ENCODE assay signal across 8 cellular contexts in the genomic region with DNA sequence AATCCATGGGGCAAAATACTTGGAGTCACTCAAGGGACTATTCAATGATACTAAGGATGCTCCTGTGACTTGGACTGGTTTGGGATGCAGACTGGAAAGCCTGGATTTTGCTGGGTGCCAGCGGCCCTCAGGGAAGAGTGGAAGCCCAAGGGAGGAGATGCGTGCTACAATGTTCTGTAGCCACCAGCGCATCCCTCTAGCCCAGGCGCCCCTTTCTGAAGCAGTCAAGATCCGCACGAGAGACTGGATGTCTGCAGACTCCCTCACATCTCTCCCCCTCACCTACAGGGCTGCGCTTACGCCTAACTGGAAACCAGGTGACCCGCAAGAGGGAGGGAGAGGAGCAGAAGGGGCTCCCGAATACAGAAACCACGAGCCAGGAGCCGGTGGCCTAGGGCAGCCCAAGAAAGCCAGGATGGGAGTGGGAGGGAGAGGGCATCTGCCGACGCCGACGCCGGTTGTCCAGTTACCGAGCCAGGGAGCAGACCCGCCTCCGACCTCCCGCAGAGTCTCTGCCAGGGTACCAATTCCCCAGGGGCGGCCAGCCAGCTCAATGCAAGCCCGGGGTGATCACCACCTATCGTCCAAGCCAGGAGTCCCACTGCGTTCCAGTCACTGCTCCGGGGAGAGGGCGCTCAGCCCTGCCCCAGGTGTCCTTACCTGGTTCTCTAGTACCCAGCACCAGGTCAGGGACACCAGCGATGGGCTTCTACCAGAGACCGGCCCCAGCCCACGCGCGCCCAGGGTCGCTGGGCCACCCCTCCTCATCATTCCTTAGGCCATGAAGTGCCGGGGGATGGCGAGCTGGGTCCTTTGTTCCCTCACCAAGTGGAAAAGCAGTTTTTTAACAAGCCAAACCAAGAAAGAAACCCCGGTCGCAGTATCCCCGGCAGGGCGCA. TPM values are rescaled to one million over a fixed set of nuclear protein-coding genes. Genes with fewer than 3 reads are reported as not detected.
DNase-seq lines count a peak whose midpoint lies in the region; ATAC-seq and TF ChIP-seq lines count a peak whose summit lies in the region.

No MANE protein-coding gene starts in this region.

- peak overlapping the region; percentile 52 to 84 for H3K9ac ChIP-seq in liver (ENCODE audit: low read depth in 1 of 2, low read length in 2 of 2)

- TF ChIP-seq CTCF in chondrocyte (IDR thresholded peaks at IDR 0.05) (peak; percentile 26), liver (IDR thresholded peaks at IDR 0.05; ENCODE audit: low read depth, low read length, missing input control) (no peak), tibial artery (IDR thresholded peaks at IDR 0.05) (no peak)

- no peaks in the 10 kb centered on the region for H3K9me3 Mint-ChIP-seq in chondrocyte (ENCODE audit: low read depth)

- TF ChIP-seq RAD21 in liver (IDR thresholded peaks at IDR 0.05): no peak

- no peaks in the 10 kb centered on the region for H3K27me3 Mint-ChIP-seq in chondrocyte (ENCODE audit: low read depth)

- intact Hi-C loops in tibial artery (cut with DNase I; ENCODE audit: low total_unique reads): no loop called here

- peak overlapping the region; percentile 80 to 81 for H3K27ac ChIP-seq in liver (ENCODE audit: low read depth in 1 of 2, low read length in 2 of 2)
- peak overlapping the region; percentile 92 to 93 for H3K27ac ChIP-seq in tibial artery

- H3K36me3 Mint-ChIP-seq in chondrocyte (ENCODE audit: low read depth): peaks cover 23% of the 10 kb centered on the region

- H3K4me1 ChIP-seq in liver (ENCODE audit: control insufficient read depth in 4 of 4, insufficient read depth in 4 of 4, low read length in 3 of 4) (peaks cover 7 to 35% (median 18%) of the 10 kb centered on the region in 4 donors), tibial artery (peaks cover 0 to 51% (median 22%) of the 10 kb centered on the region in 4 donors)

- H3K9me3 ChIP-seq in liver (ENCODE audit: control insufficient read depth in 4 of 4, low read length in 3 of 4): no peaks in the 10 kb centered on the region
- no peaks in the 10 kb centered on the region for H3K9me3 ChIP-seq in tibial artery

- H3K27ac Mint-ChIP-seq in chondrocyte (ENCODE audit: unreplicated experiment): peak overlapping the region; percentile 89

- H3K4me3 Mint-ChIP-seq in chondrocyte (ENCODE audit: unreplicated experiment): peak overlapping the region; percentile 89

- peaks cover 59% of the 10 kb centered on the region for H3K4me1 Mint-ChIP-seq in chondrocyte (ENCODE audit: low read depth)

- WGBS in liver: 15% methylated on average over 39 of the region's 39 CpGs

- peak; percentile 45 for DNase-seq in DMS153 (lab: John Stamatoyannopoulos, UW)
- DNase-seq in NCI-H345 (lab: John Stamatoyannopoulos, UW): peak; percentile 73
- DNase-seq in chondrocyte (ENCODE audit: low spot score): peak; percentile 91
- peak; percentile 27 to 73 for DNase-seq in tibial artery
- DNase-seq in COLO829 (ENCODE audit: low spot score): no peak

- H3K27me3 ChIP-seq in liver (ENCODE audit: control insufficient read depth in 4 of 4, insufficient read depth in 4 of 4, low read length in 3 of 4) (no peaks in the 10 kb centered on the region), tibial artery (no peaks in the 10 kb centered on the region)

- ATAC-seq in GM19023 (IDR thresholded peaks at IDR 0.05; ENCODE audit: unreplicated experiment) (no peak), HG03460 (IDR thresholded peaks at IDR 0.05; ENCODE audit: unreplicated experiment) (no peak)

- H3K36me3 ChIP-seq in liver (ENCODE audit: control insufficient read depth in 4 of 4, insufficient read depth in 3 of 4, low read depth in 1 of 4, low read length in 3 of 4) (no peaks in the 10 kb centered on the region), tibial artery (peaks cover 0 to 4% (median 0%) of the 10 kb centered on the region in 3 donors)

- peak overlapping the region; percentile 77 to 97 (median 86) for H3K4me3 ChIP-seq in liver (ENCODE audit: low read depth in 1 of 3, low read length in 3 of 3)
- H3K4me3 ChIP-seq in tibial artery: peak overlapping the region; percentile 66 to 91

TF ChIP-seq in liver, 16 proteins besides CTCF, POLR2A, EP300 and RAD21:
- TF ChIP-seq TAF1 (conservative IDR thresholded peaks at IDR 0.05): no peak
- TF ChIP-seq, protein P1, sequence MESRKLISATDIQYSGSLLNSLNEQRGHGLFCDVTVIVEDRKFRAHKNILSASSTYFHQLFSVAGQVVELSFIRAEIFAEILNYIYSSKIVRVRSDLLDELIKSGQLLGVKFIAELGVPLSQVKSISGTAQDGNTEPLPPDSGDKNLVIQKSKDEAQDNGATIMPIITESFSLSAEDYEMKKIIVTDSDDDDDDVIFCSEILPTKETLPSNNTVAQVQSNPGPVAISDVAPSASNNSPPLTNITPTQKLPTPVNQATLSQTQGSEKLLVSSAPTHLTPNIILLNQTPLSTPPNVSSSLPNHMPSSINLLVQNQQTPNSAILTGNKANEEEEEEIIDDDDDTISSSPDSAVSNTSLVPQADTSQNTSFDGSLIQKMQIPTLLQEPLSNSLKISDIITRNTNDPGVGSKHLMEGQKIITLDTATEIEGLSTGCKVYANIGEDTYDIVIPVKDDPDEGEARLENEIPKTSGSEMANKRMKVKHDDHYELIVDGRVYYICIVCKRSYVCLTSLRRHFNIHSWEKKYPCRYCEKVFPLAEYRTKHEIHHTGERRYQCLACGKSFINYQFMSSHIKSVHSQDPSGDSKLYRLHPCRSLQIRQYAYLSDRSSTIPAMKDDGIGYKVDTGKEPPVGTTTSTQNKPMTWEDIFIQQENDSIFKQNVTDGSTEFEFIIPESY (IDR thresholded peaks at IDR 0.05): no peak
- TF ChIP-seq GABPA (IDR thresholded peaks at IDR 0.05 in 1 of 2, conservative IDR thresholded peaks at IDR 0.05 in 1 of 2): no peak
- TF ChIP-seq YY1 (IDR thresholded peaks at IDR 0.05): no peak
- TF ChIP-seq FOXA2 (IDR thresholded peaks at IDR 0.05): no peak
- no peak for TF ChIP-seq EGR1 (IDR thresholded peaks at IDR 0.05; ENCODE audit: low read depth in 2 of 2)
- no peak for TF ChIP-seq HNF4A (conservative IDR thresholded peaks at IDR 0.05)
- TF ChIP-seq, protein P2, sequence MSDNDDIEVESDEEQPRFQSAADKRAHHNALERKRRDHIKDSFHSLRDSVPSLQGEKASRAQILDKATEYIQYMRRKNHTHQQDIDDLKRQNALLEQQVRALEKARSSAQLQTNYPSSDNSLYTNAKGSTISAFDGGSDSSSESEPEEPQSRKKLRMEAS (IDR thresholded peaks at IDR 0.05): no peak
- TF ChIP-seq HNF4G (IDR thresholded peaks at IDR 0.05): no peak
- no peak for TF ChIP-seq NR2F2 (IDR thresholded peaks at IDR 0.05)
- no peak for TF ChIP-seq FOXA1 (IDR thresholded peaks at IDR 0.05)
- TF ChIP-seq JUND (IDR thresholded peaks at IDR 0.05): no peak
- TF ChIP-seq REST (IDR thresholded peaks at IDR 0.05): no peak
- TF ChIP-seq SP1 (IDR thresholded peaks at IDR 0.05): no peak
- TF ChIP-seq RXRA (IDR thresholded peaks at IDR 0.05): no peak
- no peak for TF ChIP-seq ATF3 (IDR thresholded peaks at IDR 0.05)

RNA-seq across cellular contexts. Expression of gene NTN4, which starts 1.2 kb away (rescaled TPM):
- total RNA-seq in chondrocyte (179 to 336 TPM (median 336 TPM) in 3 replicates), liver (10 to 100 TPM in 1 of 2 donors, 1 to 10 TPM in 1; 3.2 to 30.5 TPM)
- 10 to 100 TPM; 12.7 to 17.2 TPM for polyA plus RNA-seq in liver
